In the genomic region with DNA sequence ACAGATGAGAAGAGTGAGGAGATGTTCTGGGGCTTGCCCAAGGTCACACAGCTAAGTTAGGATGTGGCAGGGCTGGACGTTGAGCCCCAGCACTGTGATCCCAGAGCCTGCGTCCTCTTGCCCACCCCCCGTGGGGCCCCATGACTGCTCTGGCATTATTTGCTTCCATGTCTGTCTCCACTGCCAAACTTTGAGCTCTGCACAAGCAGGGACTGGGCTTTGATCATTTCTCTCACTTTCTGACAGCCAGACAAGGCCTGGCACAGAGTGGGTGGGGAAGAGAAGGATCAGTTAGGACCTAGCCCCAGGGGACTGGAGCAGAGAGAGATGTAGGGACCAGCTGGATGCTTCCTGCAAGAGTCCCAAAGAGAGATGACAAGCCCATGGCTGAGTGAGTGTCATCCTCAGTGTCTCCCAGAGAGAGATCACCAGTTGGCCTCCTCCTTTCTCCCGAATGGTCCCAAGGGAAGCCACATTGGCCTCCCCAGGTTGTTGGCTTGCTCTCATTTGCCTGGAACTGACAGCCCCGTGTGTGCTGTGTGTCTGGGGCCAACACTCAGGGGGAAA, we compare ENCODE assay signal across 1 cellular context.
TF ChIP-seq lines count a peak whose summit lies in the region.

No MANE protein-coding gene starts in this region.

TF ChIP-seq in HepG2, 621 proteins besides CTCF, POLR2A, EP300 and RAD21 (continued from another document and continues in another):
- TF ChIP-seq ZNF180 (CRISPR knock-in tag; IDR thresholded peaks at IDR 0.05; ENCODE audit: borderline replicate concordance, low read depth) (no peak), MEIS1 (CRISPR knock-in tag; IDR thresholded peaks at IDR 0.05; ENCODE audit: borderline replicate concordance) (0 out of 2 replicates have a peak, but pooled peaks have one; percentile 79), ZNF430 (CRISPR knock-in tag; IDR thresholded peaks at IDR 0.05) (peak; percentile 47; the same call in 1 of the 2 replicates), SP5 (CRISPR knock-in tag; IDR thresholded peaks at IDR 0.05; ENCODE audit: borderline replicate concordance, low read depth) (peak; percentile 86), RARG (CRISPR knock-in tag; IDR thresholded peaks at IDR 0.05; ENCODE audit: low read depth) (no peak), ARID4A (CRISPR knock-in tag; IDR thresholded peaks at IDR 0.05; ENCODE audit: borderline replicate concordance) (no peak; the same call in 1 of the 2 replicates), CREM (IDR thresholded peaks at IDR 0.05) (peak; percentile 76), CREM (CRISPR knock-in tag; IDR thresholded peaks at IDR 0.05) (no peak), MIER2 (CRISPR knock-in tag; IDR thresholded peaks at IDR 0.05) (0 out of 2 replicates have a peak, but pooled peaks have one; percentile 33), DMAP1 (CRISPR knock-in tag; IDR thresholded peaks at IDR 0.05) (no peak), RARA (CRISPR knock-in tag; IDR thresholded peaks at IDR 0.05) (peak; percentile 48; the same call in 1 of the 2 replicates), ZMYM3 (CRISPR knock-in tag; IDR thresholded peaks at IDR 0.05) (peak; percentile 98), ZNF451 (CRISPR knock-in tag; IDR thresholded peaks at IDR 0.05) (no peak), TBX2 (CRISPR knock-in tag; IDR thresholded peaks at IDR 0.05; ENCODE audit: borderline replicate concordance) (peak; percentile 31; the same call in 1 of the 2 replicates), ESRRA (CRISPR knock-in tag; IDR thresholded peaks at IDR 0.05; ENCODE audit: low read depth) (peak; percentile 98), ATF7-NPFF (CRISPR knock-in tag; IDR thresholded peaks at IDR 0.05; ENCODE audit: low read depth) (no peak), KLF6 (CRISPR knock-in tag; IDR thresholded peaks at IDR 0.05) (no peak), MIER3 (CRISPR knock-in tag; IDR thresholded peaks at IDR 0.05; ENCODE audit: borderline replicate concordance) (peak; percentile 40; the same call in 1 of the 2 replicates), BRD4 (CRISPR knock-in tag; IDR thresholded peaks at IDR 0.05) (no peak), TBX3 (IDR thresholded peaks at IDR 0.05; ENCODE audit: borderline replicate concordance) (peak; percentile 53; the same call in 1 of the 2 replicates), TCF7L2 (IDR thresholded peaks at IDR 0.05; ENCODE audit: low read depth, low read length) (no peak), ZNF136 (CRISPR knock-in tag; IDR thresholded peaks at IDR 0.05; ENCODE audit: low read depth) (no peak), ZMAT3 (CRISPR knock-in tag; conservative IDR thresholded peaks at IDR 0.05) (peak; percentile 71; the same call in 1 of the 2 replicates), IRF2 (CRISPR knock-in tag; IDR thresholded peaks at IDR 0.05) (peak; percentile 30; the same call in 1 of the 2 replicates), NR2F1 (CRISPR knock-in tag; IDR thresholded peaks at IDR 0.05) (0 out of 4 replicates have a peak, but pooled peaks have one; percentile 12 to 37), REPIN1 (CRISPR knock-in tag; IDR thresholded peaks at IDR 0.05; ENCODE audit: borderline replicate concordance, low read depth) (peak; percentile 29; the same call in 1 of the 2 replicates), TFAP4 (IDR thresholded peaks at IDR 0.05; ENCODE audit: borderline replicate concordance, low read depth) (peak; percentile 58; the same call in 1 of the 2 replicates), ZNF441 (CRISPR knock-in tag; IDR thresholded peaks at IDR 0.05; ENCODE audit: borderline replicate concordance) (0 out of 2 replicates have a peak, but pooled peaks have one; percentile 31), ZNF510 (CRISPR knock-in tag; IDR thresholded peaks at IDR 0.05; ENCODE audit: low read depth) (no peak), MEIS2 (CRISPR knock-in tag; IDR thresholded peaks at IDR 0.05) (peak; percentile 94), MAFG (CRISPR knock-in tag; IDR thresholded peaks at IDR 0.05) (no peak), THYN1 (CRISPR knock-in tag; IDR thresholded peaks at IDR 0.05; ENCODE audit: borderline replicate concordance, low read depth) (no peak), ZNF260 (CRISPR knock-in tag; IDR thresholded peaks at IDR 0.05; ENCODE audit: borderline replicate concordance, low read depth) (no peak)
- TF ChIP-seq, protein P1, sequence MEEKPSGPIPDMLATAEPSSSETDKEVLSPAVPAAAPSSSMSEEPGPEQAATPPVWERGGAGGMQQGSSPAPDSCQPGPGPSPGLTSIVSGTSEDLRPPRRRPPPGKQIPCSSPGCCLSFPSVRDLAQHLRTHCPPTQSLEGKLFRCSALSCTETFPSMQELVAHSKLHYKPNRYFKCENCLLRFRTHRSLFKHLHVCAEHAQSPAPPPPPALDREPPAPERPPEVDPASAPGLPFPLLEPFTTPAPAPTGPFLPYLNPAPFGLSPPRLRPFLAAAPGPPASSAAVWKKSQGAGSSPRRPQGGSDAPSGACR (CRISPR knock-in tag; IDR thresholded peaks at IDR 0.05) = no peak
- TF ChIP-seq, protein P2, sequence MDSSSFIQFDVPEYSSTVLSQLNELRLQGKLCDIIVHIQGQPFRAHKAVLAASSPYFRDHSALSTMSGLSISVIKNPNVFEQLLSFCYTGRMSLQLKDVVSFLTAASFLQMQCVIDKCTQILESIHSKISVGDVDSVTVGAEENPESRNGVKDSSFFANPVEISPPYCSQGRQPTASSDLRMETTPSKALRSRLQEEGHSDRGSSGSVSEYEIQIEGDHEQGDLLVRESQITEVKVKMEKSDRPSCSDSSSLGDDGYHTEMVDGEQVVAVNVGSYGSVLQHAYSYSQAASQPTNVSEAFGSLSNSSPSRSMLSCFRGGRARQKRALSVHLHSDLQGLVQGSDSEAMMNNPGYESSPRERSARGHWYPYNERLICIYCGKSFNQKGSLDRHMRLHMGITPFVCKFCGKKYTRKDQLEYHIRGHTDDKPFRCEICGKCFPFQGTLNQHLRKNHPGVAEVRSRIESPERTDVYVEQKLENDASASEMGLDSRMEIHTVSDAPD (CRISPR knock-in tag; IDR thresholded peaks at IDR 0.05) = peak; percentile 70; the same call in 1 of the 2 replicates
- TF ChIP-seq, protein P3, sequence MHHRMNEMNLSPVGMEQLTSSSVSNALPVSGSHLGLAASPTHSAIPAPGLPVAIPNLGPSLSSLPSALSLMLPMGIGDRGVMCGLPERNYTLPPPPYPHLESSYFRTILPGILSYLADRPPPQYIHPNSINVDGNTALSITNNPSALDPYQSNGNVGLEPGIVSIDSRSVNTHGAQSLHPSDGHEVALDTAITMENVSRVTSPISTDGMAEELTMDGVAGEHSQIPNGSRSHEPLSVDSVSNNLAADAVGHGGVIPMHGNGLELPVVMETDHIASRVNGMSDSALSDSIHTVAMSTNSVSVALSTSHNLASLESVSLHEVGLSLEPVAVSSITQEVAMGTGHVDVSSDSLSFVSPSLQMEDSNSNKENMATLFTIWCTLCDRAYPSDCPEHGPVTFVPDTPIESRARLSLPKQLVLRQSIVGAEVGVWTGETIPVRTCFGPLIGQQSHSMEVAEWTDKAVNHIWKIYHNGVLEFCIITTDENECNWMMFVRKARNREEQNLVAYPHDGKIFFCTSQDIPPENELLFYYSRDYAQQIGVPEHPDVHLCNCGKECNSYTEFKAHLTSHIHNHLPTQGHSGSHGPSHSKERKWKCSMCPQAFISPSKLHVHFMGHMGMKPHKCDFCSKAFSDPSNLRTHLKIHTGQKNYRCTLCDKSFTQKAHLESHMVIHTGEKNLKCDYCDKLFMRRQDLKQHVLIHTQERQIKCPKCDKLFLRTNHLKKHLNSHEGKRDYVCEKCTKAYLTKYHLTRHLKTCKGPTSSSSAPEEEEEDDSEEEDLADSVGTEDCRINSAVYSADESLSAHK (CRISPR knock-in tag; IDR thresholded peaks at IDR 0.05; ENCODE audit: borderline replicate concordance) = no peak
- TF ChIP-seq, protein P4, sequence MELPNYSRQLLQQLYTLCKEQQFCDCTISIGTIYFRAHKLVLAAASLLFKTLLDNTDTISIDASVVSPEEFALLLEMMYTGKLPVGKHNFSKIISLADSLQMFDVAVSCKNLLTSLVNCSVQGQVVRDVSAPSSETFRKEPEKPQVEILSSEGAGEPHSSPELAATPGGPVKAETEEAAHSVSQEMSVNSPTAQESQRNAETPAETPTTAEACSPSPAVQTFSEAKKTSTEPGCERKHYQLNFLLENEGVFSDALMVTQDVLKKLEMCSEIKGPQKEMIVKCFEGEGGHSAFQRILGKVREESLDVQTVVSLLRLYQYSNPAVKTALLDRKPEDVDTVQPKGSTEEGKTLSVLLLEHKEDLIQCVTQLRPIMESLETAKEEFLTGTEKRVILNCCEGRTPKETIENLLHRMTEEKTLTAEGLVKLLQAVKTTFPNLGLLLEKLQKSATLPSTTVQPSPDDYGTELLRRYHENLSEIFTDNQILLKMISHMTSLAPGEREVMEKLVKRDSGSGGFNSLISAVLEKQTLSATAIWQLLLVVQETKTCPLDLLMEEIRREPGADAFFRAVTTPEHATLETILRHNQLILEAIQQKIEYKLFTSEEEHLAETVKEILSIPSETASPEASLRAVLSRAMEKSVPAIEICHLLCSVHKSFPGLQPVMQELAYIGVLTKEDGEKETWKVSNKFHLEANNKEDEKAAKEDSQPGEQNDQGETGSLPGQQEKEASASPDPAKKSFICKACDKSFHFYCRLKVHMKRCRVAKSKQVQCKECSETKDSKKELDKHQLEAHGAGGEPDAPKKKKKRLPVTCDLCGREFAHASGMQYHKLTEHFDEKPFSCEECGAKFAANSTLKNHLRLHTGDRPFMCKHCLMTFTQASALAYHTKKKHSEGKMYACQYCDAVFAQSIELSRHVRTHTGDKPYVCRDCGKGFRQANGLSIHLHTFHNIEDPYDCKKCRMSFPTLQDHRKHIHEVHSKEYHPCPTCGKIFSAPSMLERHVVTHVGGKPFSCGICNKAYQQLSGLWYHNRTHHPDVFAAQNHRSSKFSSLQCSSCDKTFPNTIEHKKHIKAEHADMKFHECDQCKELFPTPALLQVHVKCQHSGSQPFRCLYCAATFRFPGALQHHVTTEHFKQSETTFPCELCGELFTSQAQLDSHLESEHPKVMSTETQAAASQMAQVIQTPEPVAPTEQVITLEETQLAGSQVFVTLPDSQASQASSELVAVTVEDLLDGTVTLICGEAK (IDR thresholded peaks at IDR 0.05) = no peak
- TF ChIP-seq, protein P4 (CRISPR knock-in tag; IDR thresholded peaks at IDR 0.05) = peak; percentile 27; the same call in 1 of the 2 replicates
